Comparison of ENCODE assay signal across 8 cellular contexts in genomic region chr12:120438495-120439198, GRCh38. TPM values are rescaled to one million over a fixed set of nuclear protein-coding genes. Genes with fewer than 3 reads are reported as not detected.
A peak's percentile ranks its signal among the peaks of the same experiment; 100 is the strongest.
DNase-seq lines count a peak whose midpoint lies in the region; ATAC-seq and TF ChIP-seq lines count a peak whose summit lies in the region.

No MANE protein-coding gene starts in this region.

- no peak overlapping the region for H2AFZ ChIP-seq in neural progenitor cell (replicated peaks)

- H3K9me3 ChIP-seq in ES-I3 (ENCODE audit: control insufficient read depth, insufficient read depth, low read length) (no peaks in the 10 kb centered on the region), endocrine pancreas (ENCODE audit: control insufficient read depth, low read length) (no peaks in the 10 kb centered on the region), neural progenitor cell (ENCODE audit: low read depth) (no peaks in the 10 kb centered on the region)

- H3K4me1 ChIP-seq in ES-I3 (ENCODE audit: insufficient read depth, low read length), result peaks cover 3% of the 10 kb centered on the region; the same call in 1 of the 2 replicates
- no peaks in the 10 kb centered on the region for H3K4me1 ChIP-seq in endocrine pancreas (ENCODE audit: control insufficient read depth, insufficient read depth, low read length)
- peaks cover 14% of the 10 kb centered on the region for H3K4me1 ChIP-seq in neural progenitor cell

- H3K36me3 ChIP-seq in ES-I3 (ENCODE audit: insufficient read depth, low read length), result peaks cover 12% of the 10 kb centered on the region
- H3K36me3 ChIP-seq in endocrine pancreas (ENCODE audit: control insufficient read depth, insufficient read depth, low read length), result no peaks in the 10 kb centered on the region
- no peaks in the 10 kb centered on the region for H3K36me3 ChIP-seq in neural progenitor cell

- peaks cover 18% of the 10 kb centered on the region for H4K20me1 ChIP-seq in neural progenitor cell (ENCODE audit: low read depth)

- TF ChIP-seq CTCF in neural progenitor cell (IDR thresholded peaks at IDR 0.05), result no peak

- peak overlapping the region; percentile 98 for H3K4me3 Mint-ChIP-seq in neural progenitor cell

- peak overlapping the region; percentile 72 for H3K9ac ChIP-seq in ES-I3 (ENCODE audit: low read depth, low read length)
- peak overlapping the region; percentile 50 for H3K9ac ChIP-seq in endocrine pancreas (ENCODE audit: control insufficient read depth, insufficient read depth, low read length)
- peak overlapping the region; percentile 54 for H3K9ac ChIP-seq in neural progenitor cell

- H3K27me3 ChIP-seq in endocrine pancreas (ENCODE audit: control insufficient read depth, insufficient read depth, low read length) (no peaks in the 10 kb centered on the region), neural progenitor cell (no peaks in the 10 kb centered on the region)

- peaks cover 3% of the 10 kb centered on the region for H3K27me3 Mint-ChIP-seq in neural progenitor cell (ENCODE audit: insufficient read depth, low read depth)

- no peak overlapping the region for H3K27ac ChIP-seq in neural progenitor cell

- H3K4me1 Mint-ChIP-seq in neural progenitor cell, result peaks cover 25% of the 10 kb centered on the region

- H3K4me3 ChIP-seq in endocrine pancreas (ENCODE audit: control insufficient read depth, insufficient read depth, low read length) (peak overlapping the region; percentile 69), neural progenitor cell (peak overlapping the region; percentile 95)

- peaks cover 4% of the 10 kb centered on the region for H3K36me3 Mint-ChIP-seq in neural progenitor cell

- H3F3A ChIP-seq in neural progenitor cell (ENCODE audit: low read depth), result peaks cover 38% of the 10 kb centered on the region

- H3K79me2 ChIP-seq in neural progenitor cell (ENCODE audit: low read depth), result peaks cover 48% of the 10 kb centered on the region

- ATAC-seq in HG03196 (IDR thresholded peaks at IDR 0.05; ENCODE audit: unreplicated experiment), result no peak

- H3K27ac Mint-ChIP-seq in neural progenitor cell, result no peak overlapping the region

- H3K9me3 Mint-ChIP-seq in neural progenitor cell, result no peaks in the 10 kb centered on the region

- H3K4me2 ChIP-seq in neural progenitor cell, result peak overlapping the region; percentile 85

- DNase-seq in NAMALWA (ENCODE audit: low spot score), result peak; percentile 58
- DNase-seq in neural progenitor cell (ENCODE audit: low spot score), result no peak
- DNase-seq in SIG-M5 treated with dmso at 0.1 percent for 504 hours (lab: John Stamatoyannopoulos, UW; ENCODE audit: unreplicated experiment), result no peak
- no peak for DNase-seq in NCI-H2029 (lab: John Stamatoyannopoulos, UW)
- no peak for DNase-seq in NCI-H2227 (lab: John Stamatoyannopoulos, UW; ENCODE audit: unreplicated experiment)

RNA-seq across cellular contexts. Expression of gene COX6A1, which starts 0.7 kb away (rescaled TPM):
- total RNA-seq in neural progenitor cell (ENCODE audit: low replicate concordance), result 296 and 432 TPM in 2 replicates

RNA-seq across cellular contexts. Expression of gene TRIAP1, which starts 7.5 kb away (rescaled TPM):
- 47.2 and 72.1 TPM in 2 replicates for total RNA-seq in neural progenitor cell (ENCODE audit: low replicate concordance)

RNA-seq across cellular contexts. Expression of gene GATC, which starts 7.6 kb away (rescaled TPM):
- total RNA-seq in neural progenitor cell (ENCODE audit: low replicate concordance), result 21.9 and 29.1 TPM in 2 replicates

RNA-seq across cellular contexts. Expression of gene SRSF9, which starts 30.9 kb away (rescaled TPM):
- 257 and 273 TPM in 2 replicates for total RNA-seq in neural progenitor cell (ENCODE audit: low replicate concordance)

RNA-seq across cellular contexts. Expression of gene DYNLL1, which starts 57.3 kb away (rescaled TPM):
- total RNA-seq in neural progenitor cell (ENCODE audit: low replicate concordance), result 284 and 355 TPM in 2 replicates
